Comparison of ENCODE assay signal across 1 cellular context in the genomic region with DNA sequence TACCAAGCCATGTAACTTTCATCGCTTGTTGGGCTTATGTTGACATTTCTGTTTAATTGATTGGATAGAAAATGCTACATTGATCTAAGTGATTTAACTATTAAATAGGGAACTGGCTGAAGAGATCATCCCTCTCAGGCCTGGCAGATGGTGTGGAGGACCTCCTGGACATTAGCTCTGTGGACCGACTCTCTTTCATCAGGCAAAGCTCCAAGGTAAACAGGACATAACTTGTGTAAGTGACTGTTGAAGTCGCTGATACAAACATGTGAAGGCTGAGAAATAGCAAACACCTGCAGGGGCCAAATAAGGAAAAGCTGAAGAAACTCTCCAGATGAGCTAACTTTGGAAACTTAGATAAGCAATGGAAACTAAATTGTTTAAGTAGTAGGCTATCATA.
TF ChIP-seq lines count a peak whose summit lies in the region.

No MANE protein-coding gene starts in this region.

TF ChIP-seq in HepG2, 621 proteins besides CTCF, POLR2A, EP300 and RAD21 (continued from another document):
- no peak for TF ChIP-seq KIAA2018 (CRISPR knock-in tag; IDR thresholded peaks at IDR 0.05; ENCODE audit: borderline replicate concordance)
